In genomic region chr5:78651468-78651867, GRCh38 we compare ENCODE assay signal across 8 cellular contexts.
"Had no signal": no experiment of that assay in that cellular context is flagged by ENCODE, and none has a peak within 500 bp of the region (broad histone marks: within the 10 kb centered on the region; RNA-seq: fewer than 3 reads in every experiment).

No MANE protein-coding gene starts in this region.

- H3K9me3 Mint-ChIP-seq: GM23338, H9, IgD-negative memory B cell had no signal

- FAIRE-seq: H1, H54, HepG2 had no signal

- H3K27me3 Mint-ChIP-seq: IgD-negative memory B cell had no signal

- H3K4me3 Mint-ChIP-seq: GM23338, H9 had no signal

- H2AFZ ChIP-seq: GM23338 had no signal

- DNase-seq: H9, HCEC 1CT had no signal

- H3K4me3 ChIP-seq: GM23338 had no signal

- ATAC-seq: GM23338, HepG2 had no signal

- H3K27ac Mint-ChIP-seq: GM23338, H9 had no signal

- H3K36me3 Mint-ChIP-seq: IgD-negative memory B cell had no signal

- H3K27ac ChIP-seq: HL-60 had no signal
